In the genomic region with DNA sequence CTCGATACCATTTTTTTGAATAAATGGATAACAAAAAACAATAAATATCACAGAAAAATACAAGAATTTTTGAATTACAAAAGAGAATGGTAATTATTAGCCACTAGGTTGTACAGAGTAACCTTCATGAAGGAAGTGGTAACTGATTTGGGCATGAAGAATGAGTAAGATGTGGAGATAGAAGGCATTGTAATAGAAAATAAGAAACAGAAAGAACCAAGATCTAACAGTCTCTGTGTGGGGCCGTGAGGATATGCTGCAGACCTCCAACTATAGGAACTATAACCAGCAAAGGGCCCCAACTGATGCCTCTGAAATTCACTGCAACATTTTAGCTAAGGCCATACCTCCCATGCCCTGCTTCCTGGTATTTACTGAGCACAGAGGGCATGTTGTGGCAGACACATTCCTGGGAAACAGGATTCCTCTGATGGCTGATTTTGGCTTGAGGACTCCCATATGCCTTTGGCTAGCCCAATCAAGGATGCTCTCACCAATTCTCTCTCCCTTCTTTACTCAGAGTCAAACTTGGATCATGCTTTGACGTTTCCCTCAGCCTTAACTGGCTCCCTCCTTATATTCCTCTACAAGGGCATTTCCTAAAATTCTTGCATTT, we compare ENCODE assay signal across 1 cellular context.
TF ChIP-seq lines count a peak whose summit lies in the region.

No MANE protein-coding gene starts in this region.

TF ChIP-seq in GM12878, 131 proteins besides CTCF, POLR2A, EP300 and RAD21 (continued from another document):
- TF ChIP-seq, protein P1, sequence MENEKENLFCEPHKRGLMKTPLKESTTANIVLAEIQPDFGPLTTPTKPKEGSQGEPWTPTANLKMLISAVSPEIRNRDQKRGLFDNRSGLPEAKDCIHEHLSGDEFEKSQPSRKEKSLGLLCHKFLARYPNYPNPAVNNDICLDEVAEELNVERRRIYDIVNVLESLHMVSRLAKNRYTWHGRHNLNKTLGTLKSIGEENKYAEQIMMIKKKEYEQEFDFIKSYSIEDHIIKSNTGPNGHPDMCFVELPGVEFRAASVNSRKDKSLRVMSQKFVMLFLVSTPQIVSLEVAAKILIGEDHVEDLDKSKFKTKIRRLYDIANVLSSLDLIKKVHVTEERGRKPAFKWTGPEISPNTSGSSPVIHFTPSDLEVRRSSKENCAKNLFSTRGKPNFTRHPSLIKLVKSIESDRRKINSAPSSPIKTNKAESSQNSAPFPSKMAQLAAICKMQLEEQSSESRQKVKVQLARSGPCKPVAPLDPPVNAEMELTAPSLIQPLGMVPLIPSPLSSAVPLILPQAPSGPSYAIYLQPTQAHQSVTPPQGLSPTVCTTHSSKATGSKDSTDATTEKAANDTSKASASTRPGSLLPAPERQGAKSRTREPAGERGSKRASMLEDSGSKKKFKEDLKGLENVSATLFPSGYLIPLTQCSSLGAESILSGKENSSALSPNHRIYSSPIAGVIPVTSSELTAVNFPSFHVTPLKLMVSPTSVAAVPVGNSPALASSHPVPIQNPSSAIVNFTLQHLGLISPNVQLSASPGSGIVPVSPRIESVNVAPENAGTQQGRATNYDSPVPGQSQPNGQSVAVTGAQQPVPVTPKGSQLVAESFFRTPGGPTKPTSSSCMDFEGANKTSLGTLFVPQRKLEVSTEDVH (IDR thresholded peaks at IDR 0.05; ENCODE audit: low read depth, partially characterized antibody), result no peak
- no peak for TF ChIP-seq RELA (IDR thresholded peaks at IDR 0.05; ENCODE audit: borderline replicate concordance, partially characterized antibody)
- TF ChIP-seq, protein P2, sequence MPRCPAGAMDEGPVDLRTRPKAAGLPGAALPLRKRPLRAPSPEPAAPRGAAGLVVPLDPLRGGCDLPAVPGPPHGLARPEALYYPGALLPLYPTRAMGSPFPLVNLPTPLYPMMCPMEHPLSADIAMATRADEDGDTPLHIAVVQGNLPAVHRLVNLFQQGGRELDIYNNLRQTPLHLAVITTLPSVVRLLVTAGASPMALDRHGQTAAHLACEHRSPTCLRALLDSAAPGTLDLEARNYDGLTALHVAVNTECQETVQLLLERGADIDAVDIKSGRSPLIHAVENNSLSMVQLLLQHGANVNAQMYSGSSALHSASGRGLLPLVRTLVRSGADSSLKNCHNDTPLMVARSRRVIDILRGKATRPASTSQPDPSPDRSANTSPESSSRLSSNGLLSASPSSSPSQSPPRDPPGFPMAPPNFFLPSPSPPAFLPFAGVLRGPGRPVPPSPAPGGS (IDR thresholded peaks at IDR 0.05; ENCODE audit: borderline replicate concordance, insufficient read depth, low read depth, low read length, poor library complexity, severe bottlenecking), result no peak
- TF ChIP-seq IKZF1 (conservative IDR thresholded peaks at IDR 0.05), result no peak
- no peak for TF ChIP-seq ZNF274 (IDR thresholded peaks at IDR 0.05; ENCODE audit: insufficient read depth, insufficient read length)
- no peak for TF ChIP-seq CEBPB (IDR thresholded peaks at IDR 0.05; ENCODE audit: borderline replicate concordance in 1 of 2, low read depth in 2 of 2, low read length in 2 of 2)
- TF ChIP-seq BRCA1 (IDR thresholded peaks at IDR 0.05; ENCODE audit: low read depth, low read length), result no peak
